ENCODE assay signal across 8 cellular contexts in the genomic region with DNA sequence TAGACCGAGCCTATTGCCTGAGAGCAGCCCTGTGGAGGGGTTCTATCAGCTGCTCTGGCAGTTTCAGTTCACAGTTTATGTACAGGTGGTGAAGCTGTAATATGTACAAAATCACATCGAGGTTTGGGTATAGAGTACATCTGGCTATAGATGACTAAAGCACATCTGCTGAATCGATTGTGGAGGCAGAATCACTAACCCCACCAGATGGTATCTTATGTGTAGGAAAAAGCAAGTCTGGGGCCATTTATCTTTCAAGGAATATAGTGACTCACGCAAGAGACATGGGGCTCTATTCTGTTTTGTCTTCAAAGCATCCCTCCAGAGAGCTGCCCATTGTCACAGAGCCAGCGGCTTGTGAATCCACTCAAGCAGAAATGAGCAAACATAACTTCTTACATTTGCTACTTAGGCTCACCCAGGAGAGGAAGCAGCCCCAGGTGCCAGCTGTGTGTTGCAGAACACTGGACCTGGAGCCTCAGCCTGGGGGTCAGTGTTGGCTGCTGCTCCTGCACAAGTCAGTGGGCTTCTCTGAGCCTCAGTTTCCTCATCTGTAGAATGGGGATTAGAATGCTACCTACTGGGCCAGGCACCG. TPM values are rescaled to one million over a fixed set of nuclear protein-coding genes. Genes with fewer than 3 reads are reported as not detected.
DNase-seq lines count a peak whose midpoint lies in the region; ATAC-seq and TF ChIP-seq lines count a peak whose summit lies in the region.

No MANE protein-coding gene starts in this region.

- no peaks in the 10 kb centered on the region for H3K36me3 Mint-ChIP-seq in activated naive CD4-positive, alpha-beta T cell treated with anti-CD3 and anti-CD28 coated beads, Interleukin-2, amount 50 U/mL, for 72 hours
- H3K36me3 Mint-ChIP-seq in immature natural killer cell, result peaks cover 0 to 2% (median 1%) of the 10 kb centered on the region in 3 donors

- no peaks in the 10 kb centered on the region for H3K36me3 ChIP-seq in left ventricle myocardium inferior

- H3K9me3 Mint-ChIP-seq in activated naive CD4-positive, alpha-beta T cell treated with anti-CD3 and anti-CD28 coated beads, Interleukin-2, amount 50 U/mL, for 72 hours, result no peaks in the 10 kb centered on the region
- no peaks in the 10 kb centered on the region for H3K9me3 Mint-ChIP-seq in immature natural killer cell

- no peak for TF ChIP-seq CTCF in left ventricle myocardium inferior (IDR thresholded peaks at IDR 0.05; ENCODE audit: borderline replicate concordance)

- peaks cover 4% of the 10 kb centered on the region for H3K4me1 ChIP-seq in left ventricle myocardium inferior

- peak in 1 of 2 donors; percentile 31 for DNase-seq in activated naive CD4-positive, alpha-beta T cell treated with anti-CD3 and anti-CD28 coated beads, Interleukin-2, amount 50 U/mL, for 72 hours (ENCODE audit: low spot score in 2 of 2)
- no peak for DNase-seq in activated naive CD4-positive, alpha-beta T cell treated with anti-CD3 and anti-CD28 coated beads, Interleukin-2, amount 50 U/mL, for 16 hours
- DNase-seq in NAMALWA (ENCODE audit: low spot score) (peak; percentile 94), left ventricle myocardium inferior (no peak), hippocampal formation (lab: John Stamatoyannopoulos, UW) (no peak), immature natural killer cell (no peak)

- peak; percentile 76 to 92 for ATAC-seq in activated naive CD4-positive, alpha-beta T cell treated with anti-CD3 and anti-CD28 coated beads, Interleukin-2, amount 50 U/mL, for 72 hours
- ATAC-seq in HG02571 (IDR thresholded peaks at IDR 0.05; ENCODE audit: unreplicated experiment), result peak; percentile 57
- ATAC-seq in esophagus mucosa, result peak; percentile 61

- no peak overlapping the region for H3K27ac Mint-ChIP-seq in activated naive CD4-positive, alpha-beta T cell treated with anti-CD3 and anti-CD28 coated beads, Interleukin-2, amount 50 U/mL, for 72 hours
- H3K27ac Mint-ChIP-seq in immature natural killer cell, result no peak overlapping the region

- H3K27me3 Mint-ChIP-seq in immature natural killer cell (ENCODE audit: low read depth in 3 of 3), result peaks cover 2 to 8% (median 6%) of the 10 kb centered on the region in 3 donors

- H3K4me3 ChIP-seq in left ventricle myocardium inferior, result no peak overlapping the region

- peaks cover 0 to 1% of the 10 kb centered on the region in 2 donors for H3K4me1 Mint-ChIP-seq in immature natural killer cell

- H3K4me3 Mint-ChIP-seq in immature natural killer cell, result no peak overlapping the region

- peaks cover 4% of the 10 kb centered on the region for H3K27me3 ChIP-seq in left ventricle myocardium inferior (ENCODE audit: low read depth)

- no peak overlapping the region for H3K27ac ChIP-seq in left ventricle myocardium inferior (replicated peaks)

- intact Hi-C loops in left ventricle myocardium inferior (cut with micrococcal nuclease), result no loop called here

- H3K9me3 ChIP-seq in left ventricle myocardium inferior (replicated peaks), result no peaks in the 10 kb centered on the region

RNA-seq across cellular contexts. Expression of gene MIIP, which starts 21.3 kb away (rescaled TPM):
- total RNA-seq in activated naive CD4-positive, alpha-beta T cell treated with anti-CD3 and anti-CD28 coated beads, Interleukin-2, amount 50 U/mL, for 72 hours, result 10 to 100 TPM; 30.8 to 50.4 TPM
- 15.2 TPM for total RNA-seq in esophagus mucosa
- 16.2 TPM for total RNA-seq in left ventricle myocardium inferior
- 10 to 100 TPM; 29.0 to 34.4 (median 32.4) TPM for polyA plus RNA-seq in immature natural killer cell

RNA-seq across cellular contexts. Expression of gene TNFRSF8, which starts 22.5 kb away (rescaled TPM):
- total RNA-seq in activated naive CD4-positive, alpha-beta T cell treated with anti-CD3 and anti-CD28 coated beads, Interleukin-2, amount 50 U/mL, for 72 hours, result 10 to 100 TPM in 1 of 2 donors, under 1 TPM in 1; 0.84 to 41.5 TPM
- total RNA-seq in esophagus mucosa (0.12 TPM), left ventricle myocardium inferior (0.82 TPM)
- polyA plus RNA-seq in immature natural killer cell, result under 1 TPM in 1 of 3 donors, not detected in 2; 0.09 TPM
